ENCODE assay signal across 1 cellular context in genomic region chr14:77200406-77200985, GRCh38.
TF ChIP-seq lines count a peak whose summit lies in the region.

No MANE protein-coding gene starts in this region.

TF ChIP-seq in GM23338, 12 proteins besides CTCF, POLR2A, EP300 and RAD21 (continued from another document):
- TF ChIP-seq ZNF462 (CRISPR knock-in tag; IDR thresholded peaks at IDR 0.05) (no peak), POLR2AphosphoS5 (IDR thresholded peaks at IDR 0.05; ENCODE audit: low read depth) (no peak), EZH2phosphoT487 (IDR thresholded peaks at IDR 0.05; ENCODE audit: unreplicated experiment) (no peak), ETS1 (IDR thresholded peaks at IDR 0.05) (no peak)
